1 cellular context compared by ENCODE assay signal in the genomic region with DNA sequence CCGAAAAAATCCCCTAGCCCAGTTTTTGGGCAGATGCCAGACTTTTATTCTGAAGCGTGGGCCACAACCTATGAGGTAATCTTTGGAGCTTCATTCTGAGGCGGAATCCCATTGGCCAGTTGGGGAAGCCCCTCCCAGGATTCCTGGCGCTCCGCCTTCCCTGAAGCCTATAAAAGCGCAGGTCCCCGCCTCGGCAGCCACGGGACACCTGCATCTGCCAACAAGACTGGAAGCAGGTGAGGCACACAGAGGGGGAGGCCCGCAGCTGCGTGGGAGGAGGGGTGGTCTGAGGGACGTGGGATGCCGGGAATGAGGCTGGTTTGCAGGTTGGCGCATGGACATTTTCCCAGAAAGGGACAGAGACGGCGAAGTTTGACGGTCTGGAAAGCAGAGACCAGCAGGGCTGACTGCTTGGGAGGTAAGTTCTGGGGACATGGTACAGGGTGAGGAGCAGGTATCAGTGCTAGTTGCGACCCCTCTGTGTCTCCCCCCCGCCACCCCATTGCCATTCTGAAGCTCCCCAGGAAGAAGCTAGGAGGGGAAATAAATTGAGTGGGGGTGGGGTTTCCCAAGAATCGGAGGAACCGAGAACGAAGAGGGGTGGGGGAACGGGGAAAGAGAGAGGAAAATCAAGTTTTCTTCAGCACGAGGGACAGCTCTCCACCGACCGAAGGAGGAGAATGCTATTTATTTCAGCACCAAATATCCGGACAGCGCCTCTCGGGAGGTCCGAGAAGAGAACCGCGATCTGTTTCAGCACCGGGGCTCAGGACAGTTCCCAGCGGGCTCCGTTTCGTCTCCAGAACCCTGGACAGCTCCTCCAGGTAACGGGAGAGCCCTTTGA.
TF ChIP-seq lines count a peak whose summit lies in the region.

No MANE protein-coding gene starts in this region.

TF ChIP-seq in HepG2, 621 proteins besides CTCF, POLR2A, EP300 and RAD21 (continued from another document and continues in another):
- TF ChIP-seq ZNF577 (CRISPR knock-in tag; IDR thresholded peaks at IDR 0.05; ENCODE audit: borderline replicate concordance, low read depth), result peak; percentile 100
- TF ChIP-seq SMAD1 (CRISPR knock-in tag; IDR thresholded peaks at IDR 0.05; ENCODE audit: borderline replicate concordance, low read depth), result peak; percentile 100
- no peak for TF ChIP-seq CEBPB (IDR thresholded peaks at IDR 0.05; ENCODE audit: borderline replicate concordance, low read depth, low read length)
- TF ChIP-seq NFRKB (IDR thresholded peaks at IDR 0.05), result no peak
- peak; percentile 100 for TF ChIP-seq MXD4 (CRISPR knock-in tag; IDR thresholded peaks at IDR 0.05)
- TF ChIP-seq MEF2D (CRISPR knock-in tag; IDR thresholded peaks at IDR 0.05), result peak; percentile 100
- no peak for TF ChIP-seq TRIM24 (CRISPR knock-in tag; IDR thresholded peaks at IDR 0.05)
- TF ChIP-seq JDP2 (CRISPR knock-in tag; IDR thresholded peaks at IDR 0.05; ENCODE audit: borderline replicate concordance), result peak; percentile 99
- TF ChIP-seq ZNF414 (CRISPR knock-in tag; IDR thresholded peaks at IDR 0.05), result peak; percentile 100
- peak; percentile 93 for TF ChIP-seq PHF20 (CRISPR knock-in tag; IDR thresholded peaks at IDR 0.05)
- TF ChIP-seq, protein P1, sequence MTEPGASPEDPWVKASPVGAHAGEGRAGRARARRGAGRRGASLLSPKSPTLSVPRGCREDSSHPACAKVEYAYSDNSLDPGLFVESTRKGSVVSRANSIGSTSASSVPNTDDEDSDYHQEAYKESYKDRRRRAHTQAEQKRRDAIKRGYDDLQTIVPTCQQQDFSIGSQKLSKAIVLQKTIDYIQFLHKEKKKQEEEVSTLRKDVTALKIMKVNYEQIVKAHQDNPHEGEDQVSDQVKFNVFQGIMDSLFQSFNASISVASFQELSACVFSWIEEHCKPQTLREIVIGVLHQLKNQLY (CRISPR knock-in tag; IDR thresholded peaks at IDR 0.05), result peak; percentile 98
- peak; percentile 99 for TF ChIP-seq ZNF335 (CRISPR knock-in tag; IDR thresholded peaks at IDR 0.05)
- TF ChIP-seq CERS6 (CRISPR knock-in tag; IDR thresholded peaks at IDR 0.05), result peak; percentile 100
- TF ChIP-seq ZNF484 (CRISPR knock-in tag; IDR thresholded peaks at IDR 0.05; ENCODE audit: borderline replicate concordance, low read depth), result peak; percentile 99; the same call in 1 of the 2 replicates
- TF ChIP-seq RFXANK (CRISPR knock-in tag; IDR thresholded peaks at IDR 0.05), result peak; percentile 99
- TF ChIP-seq CHD2 (IDR thresholded peaks at IDR 0.05; ENCODE audit: low read depth, low read length), result peak; percentile 40; the same call in 1 of the 2 replicates
- peak; percentile 100 for TF ChIP-seq ZSCAN20 (CRISPR knock-in tag; IDR thresholded peaks at IDR 0.05; ENCODE audit: borderline replicate concordance)
- no peak for TF ChIP-seq ZNF207 (IDR thresholded peaks at IDR 0.05; ENCODE audit: borderline replicate concordance)
- TF ChIP-seq MYNN (CRISPR knock-in tag; IDR thresholded peaks at IDR 0.05; ENCODE audit: low read depth), result peak; percentile 100
- peak; percentile 100 for TF ChIP-seq ZNF274 (CRISPR knock-in tag; IDR thresholded peaks at IDR 0.05)
- TF ChIP-seq JARID2 (CRISPR knock-in tag; IDR thresholded peaks at IDR 0.05; ENCODE audit: insufficient replicate concordance), result peak; percentile 100
- TF ChIP-seq ZNF260 (CRISPR knock-in tag; IDR thresholded peaks at IDR 0.05; ENCODE audit: borderline replicate concordance, low read depth), result peak; percentile 98
- TF ChIP-seq KAT7 (CRISPR knock-in tag; IDR thresholded peaks at IDR 0.05; ENCODE audit: borderline replicate concordance), result peak; percentile 100
- peak; percentile 100 for TF ChIP-seq BORCS8-MEF2B (CRISPR knock-in tag; IDR thresholded peaks at IDR 0.05)
- peak; percentile 98 for TF ChIP-seq ETV5 (CRISPR knock-in tag; IDR thresholded peaks at IDR 0.05; ENCODE audit: borderline replicate concordance)
- peak; percentile 100 for TF ChIP-seq ZNF546 (CRISPR knock-in tag; conservative IDR thresholded peaks at IDR 0.05)
- TF ChIP-seq MZF1 (CRISPR knock-in tag; IDR thresholded peaks at IDR 0.05; ENCODE audit: borderline replicate concordance), result peak; percentile 100
- peak; percentile 100 for TF ChIP-seq HOXA7 (CRISPR knock-in tag; IDR thresholded peaks at IDR 0.05)
- peak; percentile 100 for TF ChIP-seq ZNF747 (CRISPR knock-in tag; IDR thresholded peaks at IDR 0.05; ENCODE audit: borderline replicate concordance)
- peak; percentile 95 for TF ChIP-seq DMAP1 (CRISPR knock-in tag; IDR thresholded peaks at IDR 0.05)
- peak; percentile 100 for TF ChIP-seq ZNF784 (CRISPR knock-in tag; IDR thresholded peaks at IDR 0.05; ENCODE audit: borderline replicate concordance)
- TF ChIP-seq E2F5 (CRISPR knock-in tag; conservative IDR thresholded peaks at IDR 0.05), result peak; percentile 99
- TF ChIP-seq LCORL (IDR thresholded peaks at IDR 0.05), result no peak
- TF ChIP-seq LCORL (CRISPR knock-in tag; IDR thresholded peaks at IDR 0.05), result peak; percentile 98
- peak; percentile 100 for TF ChIP-seq ARID2 (CRISPR knock-in tag; IDR thresholded peaks at IDR 0.05; ENCODE audit: borderline replicate concordance)
- peak; percentile 99; the same call in 1 of the 2 replicates for TF ChIP-seq RORA (CRISPR knock-in tag; IDR thresholded peaks at IDR 0.05)
- TF ChIP-seq ARHGAP35 (CRISPR knock-in tag; IDR thresholded peaks at IDR 0.05; ENCODE audit: borderline replicate concordance), result peak; percentile 100
- peak; percentile 100 for TF ChIP-seq FLYWCH1 (CRISPR knock-in tag; IDR thresholded peaks at IDR 0.05)
- peak; percentile 91 for TF ChIP-seq NR2F6 (IDR thresholded peaks at IDR 0.05)
- peak; percentile 98 for TF ChIP-seq NR2F6 (CRISPR knock-in tag; IDR thresholded peaks at IDR 0.05)
- TF ChIP-seq ZNF564 (CRISPR knock-in tag; IDR thresholded peaks at IDR 0.05), result peak; percentile 100
- TF ChIP-seq KDM1A (CRISPR knock-in tag; IDR thresholded peaks at IDR 0.05), result peak; percentile 88
- peak; percentile 100 for TF ChIP-seq ZNF468 (CRISPR knock-in tag; IDR thresholded peaks at IDR 0.05)
- peak; percentile 100 for TF ChIP-seq SP140L (CRISPR knock-in tag; IDR thresholded peaks at IDR 0.05; ENCODE audit: borderline replicate concordance)
- peak; percentile 100 for TF ChIP-seq ELF3 (CRISPR knock-in tag; IDR thresholded peaks at IDR 0.05)
- TF ChIP-seq ZMYM4 (CRISPR knock-in tag; IDR thresholded peaks at IDR 0.05), result peak; percentile 99
- peak; percentile 100 for TF ChIP-seq TOPORS (CRISPR knock-in tag; IDR thresholded peaks at IDR 0.05)
- TF ChIP-seq THRA (CRISPR knock-in tag; IDR thresholded peaks at IDR 0.05; ENCODE audit: borderline replicate concordance), result peak; percentile 100
- peak; percentile 100 for TF ChIP-seq BCL3 (CRISPR knock-in tag; IDR thresholded peaks at IDR 0.05)
- no peak for TF ChIP-seq TBX3 (IDR thresholded peaks at IDR 0.05; ENCODE audit: borderline replicate concordance)
- TF ChIP-seq, protein P2, sequence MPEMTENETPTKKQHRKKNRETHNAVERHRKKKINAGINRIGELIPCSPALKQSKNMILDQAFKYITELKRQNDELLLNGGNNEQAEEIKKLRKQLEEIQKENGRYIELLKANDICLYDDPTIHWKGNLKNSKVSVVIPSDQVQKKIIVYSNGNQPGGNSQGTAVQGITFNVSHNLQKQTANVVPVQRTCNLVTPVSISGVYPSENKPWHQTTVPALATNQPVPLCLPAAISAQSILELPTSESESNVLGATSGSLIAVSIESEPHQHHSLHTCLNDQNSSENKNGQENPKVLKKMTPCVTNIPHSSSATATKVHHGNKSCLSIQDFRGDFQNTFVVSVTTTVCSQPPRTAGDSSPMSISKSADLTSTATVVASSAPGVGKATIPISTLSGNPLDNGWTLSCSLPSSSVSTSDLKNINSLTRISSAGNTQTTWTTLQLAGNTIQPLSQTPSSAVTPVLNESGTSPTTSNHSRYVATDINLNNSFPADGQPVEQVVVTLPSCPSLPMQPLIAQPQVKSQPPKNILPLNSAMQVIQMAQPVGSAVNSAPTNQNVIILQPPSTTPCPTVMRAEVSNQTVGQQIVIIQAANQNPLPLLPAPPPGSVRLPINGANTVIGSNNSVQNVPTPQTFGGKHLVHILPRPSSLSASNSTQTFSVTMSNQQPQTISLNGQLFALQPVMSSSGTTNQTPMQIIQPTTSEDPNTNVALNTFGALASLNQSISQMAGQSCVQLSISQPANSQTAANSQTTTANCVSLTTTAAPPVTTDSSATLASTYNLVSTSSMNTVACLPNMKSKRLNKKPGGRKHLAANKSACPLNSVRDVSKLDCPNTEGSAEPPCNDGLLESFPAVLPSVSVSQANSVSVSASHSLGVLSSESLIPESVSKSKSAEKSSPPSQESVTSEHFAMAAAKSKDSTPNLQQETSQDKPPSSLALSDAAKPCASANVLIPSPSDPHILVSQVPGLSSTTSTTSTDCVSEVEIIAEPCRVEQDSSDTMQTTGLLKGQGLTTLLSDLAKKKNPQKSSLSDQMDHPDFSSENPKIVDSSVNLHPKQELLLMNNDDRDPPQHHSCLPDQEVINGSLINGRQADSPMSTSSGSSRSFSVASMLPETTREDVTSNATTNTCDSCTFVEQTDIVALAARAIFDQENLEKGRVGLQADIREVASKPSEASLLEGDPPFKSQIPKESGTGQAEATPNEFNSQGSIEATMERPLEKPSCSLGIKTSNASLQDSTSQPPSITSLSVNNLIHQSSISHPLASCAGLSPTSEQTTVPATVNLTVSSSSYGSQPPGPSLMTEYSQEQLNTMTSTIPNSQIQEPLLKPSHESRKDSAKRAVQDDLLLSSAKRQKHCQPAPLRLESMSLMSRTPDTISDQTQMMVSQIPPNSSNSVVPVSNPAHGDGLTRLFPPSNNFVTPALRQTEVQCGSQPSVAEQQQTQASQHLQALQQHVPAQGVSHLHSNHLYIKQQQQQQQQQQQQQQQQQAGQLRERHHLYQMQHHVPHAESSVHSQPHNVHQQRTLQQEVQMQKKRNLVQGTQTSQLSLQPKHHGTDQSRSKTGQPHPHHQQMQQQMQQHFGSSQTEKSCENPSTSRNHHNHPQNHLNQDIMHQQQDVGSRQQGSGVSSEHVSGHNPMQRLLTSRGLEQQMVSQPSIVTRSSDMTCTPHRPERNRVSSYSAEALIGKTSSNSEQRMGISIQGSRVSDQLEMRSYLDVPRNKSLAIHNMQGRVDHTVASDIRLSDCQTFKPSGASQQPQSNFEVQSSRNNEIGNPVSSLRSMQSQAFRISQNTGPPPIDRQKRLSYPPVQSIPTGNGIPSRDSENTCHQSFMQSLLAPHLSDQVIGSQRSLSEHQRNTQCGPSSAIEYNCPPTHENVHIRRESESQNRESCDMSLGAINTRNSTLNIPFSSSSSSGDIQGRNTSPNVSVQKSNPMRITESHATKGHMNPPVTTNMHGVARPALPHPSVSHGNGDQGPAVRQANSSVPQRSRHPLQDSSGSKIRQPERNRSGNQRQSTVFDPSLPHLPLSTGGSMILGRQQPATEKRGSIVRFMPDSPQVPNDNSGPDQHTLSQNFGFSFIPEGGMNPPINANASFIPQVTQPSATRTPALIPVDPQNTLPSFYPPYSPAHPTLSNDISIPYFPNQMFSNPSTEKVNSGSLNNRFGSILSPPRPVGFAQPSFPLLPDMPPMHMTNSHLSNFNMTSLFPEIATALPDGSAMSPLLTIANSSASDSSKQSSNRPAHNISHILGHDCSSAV (CRISPR knock-in tag; IDR thresholded peaks at IDR 0.05; ENCODE audit: borderline replicate concordance), result peak; percentile 100
- peak; percentile 100 for TF ChIP-seq HOXD1 (CRISPR knock-in tag; IDR thresholded peaks at IDR 0.05)
- TF ChIP-seq EED (CRISPR knock-in tag; IDR thresholded peaks at IDR 0.05), result peak; percentile 100
- peak; percentile 96 for TF ChIP-seq DR1 (CRISPR knock-in tag; IDR thresholded peaks at IDR 0.05)
- no peak for TF ChIP-seq NONO (IDR thresholded peaks at IDR 0.05)
- TF ChIP-seq NONO (CRISPR knock-in tag; conservative IDR thresholded peaks at IDR 0.05), result peak; percentile 68; the same call in 1 of the 2 replicates
